ENCODE assay signal across 11 cellular contexts in genomic region chr1:226995966-226996332, GRCh38. TPM values are rescaled to one million over a fixed set of nuclear protein-coding genes. Genes with fewer than 3 reads are reported as not detected.
DNase-seq lines count a peak whose midpoint lies in the region; ATAC-seq and TF ChIP-seq lines count a peak whose summit lies in the region.
"Had no signal": no experiment of that assay in that cellular context is flagged by ENCODE, and none has a peak within 500 bp of the region (broad histone marks: within the 10 kb centered on the region; RNA-seq: fewer than 3 reads in every experiment).

No MANE protein-coding gene starts in this region.

- intact Hi-C loops in left cardiac atrium (cut with DNase I) = no loop called here

- in situ Hi-C loops in G401 (cut with HindIII; ENCODE audit: low sequenced_read_pairs) = no loop called here

- CTCF ChIA-PET in activated CD4-positive, alpha-beta memory T cell treated with anti-CD3 and anti-CD28 coated beads, Interleukin-2, amount 10 ng/mL, durations not matched to agents 7 days and 5 days (lab: Charles Lee) = interaction anchor here (1.1 kb wide), 1 partner anchor 387 kb away, joined by 3 read pairs; no protein-coding TSS in a partner anchor

- peaks cover 23% of the 10 kb centered on the region for H3K36me3 Mint-ChIP-seq in endothelial cell (ENCODE audit: low read depth, unreplicated experiment)
- no peaks in the 10 kb centered on the region for H3K36me3 Mint-ChIP-seq in activated CD4-positive, alpha-beta memory T cell treated with anti-CD3 and anti-CD28 coated beads, Interleukin-2, amount 10 ng/mL, durations not matched to agents 7 days and 5 days (ENCODE audit: low read depth)

- DNase-seq in endothelial cell (ENCODE audit: low spot score) (no peak), NCI-H2171 treated with DMSO at 0.1 percent for 48 hours (lab: John Stamatoyannopoulos, UW) (no peak), G401 (ENCODE audit: low spot score) (no peak), left cardiac atrium (no peak)
- no peak for DNase-seq in activated CD4-positive, alpha-beta memory T cell treated with anti-CD3 and anti-CD28 coated beads, Interleukin-2, amount 10 ng/mL, durations not matched to agents 7 days and 5 days
- DNase-seq: effector memory CD4-positive, alpha-beta T cell; KG1; SIG-M5 had no signal

- H3K9me3 Mint-ChIP-seq in endothelial cell (ENCODE audit: unreplicated experiment) = no peaks in the 10 kb centered on the region
- H3K9me3 Mint-ChIP-seq in activated CD4-positive, alpha-beta memory T cell treated with anti-CD3 and anti-CD28 coated beads, Interleukin-2, amount 10 ng/mL, durations not matched to agents 7 days and 5 days = no peaks in the 10 kb centered on the region

- H3K27ac Mint-ChIP-seq in endothelial cell (ENCODE audit: unreplicated experiment) = peak overlapping the region; percentile 78
- H3K27ac Mint-ChIP-seq in activated CD4-positive, alpha-beta memory T cell treated with anti-CD3 and anti-CD28 coated beads, Interleukin-2, amount 10 ng/mL, durations not matched to agents 7 days and 5 days = no peak overlapping the region

- POLR2A ChIA-PET in activated CD4-positive, alpha-beta memory T cell treated with anti-CD3 and anti-CD28 coated beads, Interleukin-2, amount 10 ng/mL, durations not matched to agents 7 days and 5 days (lab: Charles Lee) = interaction anchor here (0.9 kb wide), 1 partner anchor 56 kb away, joined by 3 read pairs; the partner anchor contains the start of gene COQ8A

- ATAC-seq in GM19025 (IDR thresholded peaks at IDR 0.05; ENCODE audit: low read depth, unreplicated experiment) (peak; percentile 70), GM21723 (IDR thresholded peaks at IDR 0.05; ENCODE audit: unreplicated experiment) (peak; percentile 73), HG03097 (IDR thresholded peaks at IDR 0.05; ENCODE audit: low FRiP score, unreplicated experiment) (peak; percentile 46), left cardiac atrium (no peak)

- peaks cover 26% of the 10 kb centered on the region for H3K4me1 Mint-ChIP-seq in endothelial cell (ENCODE audit: unreplicated experiment)
- H3K4me1 Mint-ChIP-seq in activated CD4-positive, alpha-beta memory T cell treated with anti-CD3 and anti-CD28 coated beads, Interleukin-2, amount 10 ng/mL, durations not matched to agents 7 days and 5 days = peaks cover 15% of the 10 kb centered on the region

- peaks cover 7% of the 10 kb centered on the region for H3K27me3 Mint-ChIP-seq in endothelial cell (ENCODE audit: unreplicated experiment)
- no peaks in the 10 kb centered on the region for H3K27me3 Mint-ChIP-seq in activated CD4-positive, alpha-beta memory T cell treated with anti-CD3 and anti-CD28 coated beads, Interleukin-2, amount 10 ng/mL, durations not matched to agents 7 days and 5 days

- TF ChIP-seq CTCF in endothelial cell (IDR thresholded peaks at IDR 0.05; ENCODE audit: unreplicated experiment) = no peak

- no peak overlapping the region for H3K4me3 Mint-ChIP-seq in endothelial cell (ENCODE audit: unreplicated experiment)
- no peak overlapping the region for H3K4me3 Mint-ChIP-seq in activated CD4-positive, alpha-beta memory T cell treated with anti-CD3 and anti-CD28 coated beads, Interleukin-2, amount 10 ng/mL, durations not matched to agents 7 days and 5 days

RNA-seq across cellular contexts. Expression of gene COQ8A, which starts 55.9 kb away (rescaled TPM):
- total RNA-seq in endothelial cell (ENCODE audit: unreplicated experiment) = 22.7 TPM
- 31.7 and 33.5 TPM in 2 replicates for total RNA-seq in G401 (2014; rRNA removed; shearing (Covaris generic))
- total RNA-seq in left cardiac atrium = 100 to 1,000 TPM; 107 to 179 TPM
- total RNA-seq in activated CD4-positive, alpha-beta memory T cell treated with anti-CD3 and anti-CD28 coated beads, Interleukin-2, amount 10 ng/mL, durations not matched to agents 7 days and 5 days = 10 to 100 TPM; 18.1 to 18.5 TPM

Comparison
In these comparisons a context has a peak if more than half of its experiments do, and no peak if none do; other contexts are left out.
1. ATAC-seq: peak in GM19025 (single experiment), GM21723 (single experiment) and HG03097 (single experiment); none in left cardiac atrium (0 of 2).